ENCODE assay signal across 11 cellular contexts in the genomic region with DNA sequence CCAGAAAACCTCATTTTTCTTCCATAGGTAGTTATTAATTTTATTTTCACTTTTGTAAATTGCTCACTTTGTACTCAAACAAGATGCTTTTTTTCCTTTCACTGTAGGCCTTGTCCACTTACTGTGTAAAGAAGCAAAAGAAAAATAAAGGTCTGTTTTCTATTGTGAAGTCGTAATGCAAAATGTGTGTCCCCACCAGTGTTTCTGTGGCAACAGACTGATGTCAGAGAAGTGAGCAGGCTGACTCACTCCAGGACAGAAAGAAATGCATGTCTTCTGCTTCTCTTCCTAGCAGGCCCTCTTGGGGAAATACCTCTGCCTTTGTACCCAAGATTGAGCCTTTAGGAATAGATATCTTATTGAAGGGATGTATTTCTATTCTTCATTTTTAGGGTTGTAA. TPM values are rescaled to one million over a fixed set of nuclear protein-coding genes. Genes with fewer than 3 reads are reported as not detected.
A peak's percentile ranks its signal among the peaks of the same experiment; 100 is the strongest.
DNase-seq lines count a peak whose midpoint lies in the region; ATAC-seq, FAIRE-seq and TF ChIP-seq lines count a peak whose summit lies in the region.
"Had no signal": no experiment of that assay in that cellular context is flagged by ENCODE, and none has a peak within 500 bp of the region (broad histone marks: within the 10 kb centered on the region; RNA-seq: fewer than 3 reads in every experiment).

No MANE protein-coding gene starts in this region.

- TF ChIP-seq EP300 in suprapubic skin (IDR thresholded peaks at IDR 0.05), result no peak

- ATAC-seq in GM18520 (IDR thresholded peaks at IDR 0.05; ENCODE audit: unreplicated experiment) (no peak), HG03025 (IDR thresholded peaks at IDR 0.05; ENCODE audit: low FRiP score, unreplicated experiment) (no peak), left colon (no peak)

- no peak overlapping the region for H3K27ac ChIP-seq in suprapubic skin
- H3K27ac ChIP-seq: uterus had no signal

- no peak overlapping the region for H3K9ac ChIP-seq in Loucy (ENCODE audit: low read depth, low read length, poor library complexity, severe bottlenecking)

- peak overlapping the region; percentile 8 for H3K4me2 ChIP-seq in Loucy (ENCODE audit: low read depth, low read length, poor library complexity, severe bottlenecking)

- WGBS in suprapubic skin, result 9% methylated on average over 1 of the region's 1 CpG

- no peak for TF ChIP-seq POLR2A in suprapubic skin (IDR thresholded peaks at IDR 0.05)

- peak; percentile 62 for FAIRE-seq in G401.6 (lab: Jason Lieb, UNC)

- H3K4me1 ChIP-seq in Loucy (ENCODE audit: insufficient read depth, low read length, poor library complexity, severe bottlenecking) (peaks cover 68% of the 10 kb centered on the region), suprapubic skin (peaks cover 3% of the 10 kb centered on the region)
- H3K4me1 ChIP-seq: uterus had no signal

- H3K4me3 ChIP-seq in Loucy (ENCODE audit: low read length, poor library complexity, severe bottlenecking), result no peak overlapping the region
- no peak overlapping the region for H3K4me3 ChIP-seq in suprapubic skin
- H3K4me3 ChIP-seq: uterus had no signal

- DNase-seq in amniotic stem cell (lab: John Stamatoyannopoulos, UW) (peak; percentile 45), myocyte (ENCODE audit: low read depth) (peak; percentile 49), left colon (no peak), suprapubic skin (ENCODE audit: low spot score in 2 of 2) (no peak)
- DNase-seq: H9, immature natural killer cell, uterus had no signal

- H3K36me3 ChIP-seq in Loucy (ENCODE audit: insufficient read depth, low read length), result no peaks in the 10 kb centered on the region
- no peaks in the 10 kb centered on the region for H3K36me3 ChIP-seq in suprapubic skin
- H3K36me3 ChIP-seq: uterus had no signal

- no peak for TF ChIP-seq CTCF in Loucy (conservative IDR thresholded peaks at IDR 0.05; ENCODE audit: low read length)
- no peak for TF ChIP-seq CTCF in suprapubic skin (IDR thresholded peaks at IDR 0.05)

- peaks cover 13% of the 10 kb centered on the region for H3F3A ChIP-seq in Loucy (ENCODE audit: low read depth)

- no peaks in the 10 kb centered on the region for H3K79me2 ChIP-seq in Loucy (ENCODE audit: insufficient read depth, low read length)

- 0 out of 2 replicates have a peak overlapping the region, but pooled peaks have one; percentile 2 for H2AFZ ChIP-seq in Loucy (ENCODE audit: low read length)

- H4K20me1 ChIP-seq in Loucy (ENCODE audit: insufficient read depth, low read length, poor library complexity, severe bottlenecking), result no peaks in the 10 kb centered on the region

- no peaks in the 10 kb centered on the region for H3K9me3 ChIP-seq in Loucy (ENCODE audit: insufficient read depth, low read depth, low read length)
- no peaks in the 10 kb centered on the region for H3K9me3 ChIP-seq in suprapubic skin
- H3K9me3 ChIP-seq: uterus had no signal

- H3K9me2 ChIP-seq in Loucy (replicated peaks; ENCODE audit: low read depth, low read length), result no peaks in the 10 kb centered on the region

- no peaks in the 10 kb centered on the region for H3K27me3 ChIP-seq in Loucy (ENCODE audit: insufficient read depth, low read length, poor library complexity, severe bottlenecking)
- H3K27me3 ChIP-seq in suprapubic skin, result no peaks in the 10 kb centered on the region
- H3K27me3 ChIP-seq: uterus had no signal

- intact Hi-C loops in left colon (cut with DNase I, micrococcal nuclease), result no loop called here

RNA-seq across cellular contexts. Expression of gene INPP4B, which starts 30.3 kb away (rescaled TPM):
- total RNA-seq in myocyte, result 63.9 and 143 TPM in 2 replicates
- polyA plus RNA-seq in myocyte (2012), result 17.0 TPM
- total RNA-seq in left colon, result 10 to 100 TPM; 18.1 to 19.6 TPM
- 10 to 100 TPM; 12.4 to 27.4 (median 17.4) TPM for total RNA-seq in suprapubic skin

Comparison
In these comparisons a context has a peak if more than half of its experiments do, and no peak if none do; other contexts are left out.
1. DNase-seq: peak in amniotic stem cell (single experiment) and myocyte (single experiment); none in left colon (0 of 2) and suprapubic skin (0 of 2).